In the genomic region with DNA sequence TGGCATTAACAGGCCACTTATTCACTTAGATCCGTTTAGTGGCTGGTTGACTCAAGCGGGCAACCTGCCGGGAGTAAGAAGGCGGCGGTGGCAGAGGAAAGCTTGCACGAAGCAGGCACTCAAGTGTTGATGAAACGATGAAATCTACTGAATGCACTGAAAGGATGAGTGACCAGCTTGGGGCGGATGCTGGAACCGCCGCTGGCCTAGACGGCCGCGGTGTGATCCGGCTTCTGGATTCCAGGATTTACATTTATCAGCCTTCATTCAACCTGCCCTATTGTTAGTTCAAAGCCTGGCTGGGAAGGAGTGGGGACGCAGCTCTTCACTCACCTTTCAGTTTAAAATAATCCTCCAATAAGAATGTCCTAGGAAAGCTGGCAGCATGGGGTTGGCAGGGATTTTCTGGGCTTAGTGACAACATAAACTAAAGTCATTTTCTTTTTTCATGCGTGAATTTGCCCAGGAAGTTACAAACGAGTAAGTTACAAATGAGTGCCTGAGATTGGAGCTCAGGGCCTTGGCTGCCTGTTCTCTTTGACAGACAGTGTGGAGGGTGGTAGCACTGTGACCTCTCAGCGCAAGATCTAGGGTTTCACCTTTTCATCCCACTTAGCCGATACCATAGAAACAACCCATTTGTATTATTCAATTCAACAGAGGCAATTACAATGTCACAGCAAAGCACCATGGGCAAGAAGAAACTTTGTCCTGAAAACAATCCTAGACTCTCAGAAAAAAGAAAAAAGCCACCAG, we compare ENCODE assay signal across 9 cellular contexts. TPM values are rescaled to one million over a fixed set of nuclear protein-coding genes. Genes with fewer than 3 reads are reported as not detected.
DNase-seq lines count a peak whose midpoint lies in the region; ATAC-seq and TF ChIP-seq lines count a peak whose summit lies in the region.
"Had no signal": no experiment of that assay in that cellular context is flagged by ENCODE, and none has a peak within 500 bp of the region (broad histone marks: within the 10 kb centered on the region; RNA-seq: fewer than 3 reads in every experiment).

No MANE protein-coding gene starts in this region.

- H3K27me3 ChIP-seq in GM23248 (replicated peaks; ENCODE audit: insufficient read depth), result peaks cover 24% of the 10 kb centered on the region
- no peaks in the 10 kb centered on the region for H3K27me3 ChIP-seq in colonic mucosa

- H3K27me3 Mint-ChIP-seq in memory B cell, result peaks cover 4% of the 10 kb centered on the region

- H3K9me3 Mint-ChIP-seq in memory B cell, result no peaks in the 10 kb centered on the region

- no peak for TF ChIP-seq CTCF in colonic mucosa (IDR thresholded peaks at IDR 0.05)

- no peaks in the 10 kb centered on the region for H3K9me2 ChIP-seq in GM23248 (ENCODE audit: insufficient read depth)

- H3K27ac ChIP-seq in GM23248 (no peak overlapping the region), colonic mucosa (peak overlapping the region; percentile 36)
- H3K27ac ChIP-seq: epithelial cell of prostate had no signal

- H3K9ac ChIP-seq in GM23248, result no peak overlapping the region
- peak overlapping the region in 1 of 2 donors; percentile 9 for H3K9ac ChIP-seq in colonic mucosa (ENCODE audit: low read depth in 2 of 2, low read length in 2 of 2)

- in situ Hi-C loops in GM23248 (cut with MboI), result no loop called here

- peak overlapping the region; percentile 52 for H3K4me3 Mint-ChIP-seq in memory B cell

- no peaks in the 10 kb centered on the region for H4K20me1 ChIP-seq in GM23248 (ENCODE audit: insufficient read depth)

- 57 to 58% methylated on average over 19 of the region's 19 CpGs for WGBS in GM23248 (ENCODE audit: low coverage in 1 of 2, low lambda C conversion rate in 2 of 2, missing lambda C conversion rate in 2 of 2), 2 experiments

- H3K36me3 ChIP-seq in GM23248 (ENCODE audit: low read depth) (no peaks in the 10 kb centered on the region), colonic mucosa (no peaks in the 10 kb centered on the region)

- H3K9me3 ChIP-seq in GM23248 (ENCODE audit: low read depth), result no peaks in the 10 kb centered on the region
- no peaks in the 10 kb centered on the region for H3K9me3 ChIP-seq in colonic mucosa

- H3K36me3 Mint-ChIP-seq in memory B cell, result no peaks in the 10 kb centered on the region

- H3K4me1 Mint-ChIP-seq in memory B cell, result peaks cover 13% of the 10 kb centered on the region

- H3K4me2 ChIP-seq in GM23248 (ENCODE audit: unreplicated experiment), result peak overlapping the region; percentile 99

- H3K27ac Mint-ChIP-seq in memory B cell, result no peak overlapping the region

- H3K4me3 ChIP-seq in GM23248, result 0 out of 2 replicates have a peak overlapping the region, but pooled peaks have one; percentile 89
- H3K4me3 ChIP-seq in colonic mucosa, result peak overlapping the region; percentile 71

- ATAC-seq in memory B cell (ENCODE audit: low read depth) (no peak), HG02798 (IDR thresholded peaks at IDR 0.05; ENCODE audit: poor library complexity, unreplicated experiment) (no peak), HG02571 (IDR thresholded peaks at IDR 0.05; ENCODE audit: unreplicated experiment) (no peak)

- intact Hi-C loops in colonic mucosa (cut with DNase I), result loop anchor here (10.0 kb wide), 1 partner anchor 109 kb away; the partner anchor contains the start of gene SLC33A1

- no peaks in the 10 kb centered on the region for H3F3A ChIP-seq in GM23248 (ENCODE audit: insufficient read depth)

- no peaks in the 10 kb centered on the region for H3K79me2 ChIP-seq in GM23248 (ENCODE audit: insufficient read depth)

- H3K4me1 ChIP-seq in GM23248 (ENCODE audit: insufficient read depth), result 0 out of 2 replicates have a peak, but pooled peaks cover 3% of the 10 kb centered on the region
- no peaks in the 10 kb centered on the region for H3K4me1 ChIP-seq in colonic mucosa

- no peak overlapping the region for H2AFZ ChIP-seq in GM23248

- DNase-seq in GM23248 (peak; percentile 65), NCI-H2196 treated with DMSO at 0.1 percent for 48 hours (lab: John Stamatoyannopoulos, UW; ENCODE audit: unreplicated experiment) (peak; percentile 48), colonic mucosa (peak; percentile 53), memory B cell (ENCODE audit: low spot score in 2 of 2) (no peak), HuH-7 (ENCODE audit: low spot score) (no peak), SW 1271 (lab: John Stamatoyannopoulos, UW) (no peak)

RNA-seq across cellular contexts. Expression of gene PLCH1, which starts 1.1 kb away (rescaled TPM):
- under 0.01 TPM in 1 of 2 replicates, not detected in the other for total RNA-seq in GM23248 (2014; rRNA removed; shearing (Covaris generic))
- not detected in 2 replicates for polyA plus RNA-seq in GM23248 (2016; fragmentation: Nextera tagmentation; extraction: Ambion mirVana)
- total RNA-seq in colonic mucosa, result 10 to 100 TPM in 1 of 2 donors, 1 to 10 TPM in 1; 8.2 to 11.0 TPM

Comparison
In these comparisons a context has a peak if more than half of its experiments do, and no peak if none do; other contexts are left out.
1. DNase-seq: peak in GM23248 (single experiment), NCI-H2196 treated with DMSO at 0.1 percent for 48 hours (single experiment) and colonic mucosa (single experiment); none in memory B cell (0 of 2), HuH-7 (single experiment) and SW 1271 (0 of 2).